8 cellular contexts compared by ENCODE assay signal in the genomic region with DNA sequence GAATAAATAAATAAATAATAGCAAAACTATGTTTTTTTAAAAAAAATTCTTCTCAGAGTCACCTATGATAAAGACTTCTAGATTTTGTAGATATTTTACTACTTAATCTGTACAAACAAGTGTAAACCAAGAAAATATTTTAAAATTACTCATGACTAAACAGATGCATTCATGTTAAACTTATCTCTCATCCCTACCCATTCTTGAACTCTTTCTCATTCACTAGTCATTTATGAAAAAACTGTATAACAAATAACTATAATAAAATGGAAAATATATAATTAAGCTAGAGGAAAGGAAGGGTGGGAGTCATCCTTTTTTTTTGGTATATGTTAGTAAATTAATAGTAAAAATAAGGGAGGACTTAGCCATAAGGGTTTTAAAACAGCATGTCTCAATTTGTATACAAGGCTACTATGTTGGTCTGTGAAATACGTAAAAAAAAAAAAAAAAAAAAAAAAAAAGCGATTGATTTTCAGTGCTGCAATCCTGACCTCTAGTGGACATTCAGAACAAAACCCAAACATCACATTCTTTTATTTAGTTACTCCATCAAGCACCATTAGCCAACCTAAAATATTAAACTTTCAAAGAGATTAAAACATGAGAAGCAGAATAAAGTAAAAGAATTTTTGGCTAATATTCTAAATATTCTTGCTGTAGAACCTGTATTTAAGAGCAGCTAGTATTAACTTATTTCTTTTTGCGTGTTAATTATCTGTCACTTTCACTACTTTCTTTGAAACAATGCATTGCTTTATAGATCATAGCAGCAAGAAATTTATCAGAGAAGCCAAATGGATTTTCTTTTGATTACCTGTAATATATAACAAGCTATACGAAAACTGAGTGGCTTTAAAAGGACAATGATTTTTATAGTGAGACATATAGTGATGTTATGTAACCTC.
A peak's percentile ranks its signal among the peaks of the same experiment; 100 is the strongest.
DNase-seq lines count a peak whose midpoint lies in the region; ATAC-seq, FAIRE-seq and TF ChIP-seq lines count a peak whose summit lies in the region.

No MANE protein-coding gene starts in this region.

- TF ChIP-seq CTCF in OCI-LY3 (IDR thresholded peaks at IDR 0.05; ENCODE audit: low read depth, low read length) (peak; percentile 71), H1 (IDR thresholded peaks at IDR 0.05; ENCODE audit: control extremely low read depth in 1 of 3, insufficient read depth in 1 of 3, low read depth in 1 of 3, low read length in 3 of 3) (peak in 2 of 3 experiments; percentile 47 to 48; a peak in 2 of 4 replicates), nephron (IDR thresholded peaks at IDR 0.05; ENCODE audit: unreplicated experiment in 3 of 3) (peak; percentile 67 to 77 (median 68))

- no peaks in the 10 kb centered on the region for H3K9me3 ChIP-seq in CD4-positive, alpha-beta memory T cell (ENCODE audit: control insufficient read depth in 1 of 2, low read length in 2 of 2)
- no peaks in the 10 kb centered on the region for H3K9me3 ChIP-seq in OCI-LY3 (ENCODE audit: insufficient read depth, low read length)
- no peaks in the 10 kb centered on the region for H3K9me3 ChIP-seq in H1 (ENCODE audit: insufficient read depth in 2 of 2, low read depth in 1 of 2, low read length in 1 of 2)

- no peak overlapping the region for H4K8ac ChIP-seq in H1 (ENCODE audit: extremely low read depth, insufficient read depth, low read length)

- H2BK20ac ChIP-seq in H1 (ENCODE audit: low read length) = no peak overlapping the region

- ATAC-seq in HG03432 (IDR thresholded peaks at IDR 0.05; ENCODE audit: unreplicated experiment) = no peak
- no peak for ATAC-seq in activated naive CD4-positive, alpha-beta T cell treated with anti-CD3 and anti-CD28 coated beads, Interleukin-2, amount 50 U/mL, for 72 hours
- no peak for ATAC-seq in HG03342 (IDR thresholded peaks at IDR 0.05; ENCODE audit: unreplicated experiment)

- TF ChIP-seq RAD21 in H1 (IDR thresholded peaks at IDR 0.05 in 1 of 2, conservative IDR thresholded peaks at IDR 0.05 in 1 of 2; ENCODE audit: low read depth in 2 of 2, low read length in 2 of 2) = peak; percentile 76 to 88

- H2BK120ac ChIP-seq in H1 (replicated peaks; ENCODE audit: low read depth, low read length) = no peak overlapping the region

- 31% methylated on average over 4 of the region's 4 CpGs; no CpG with 5 or more reads in 1 of the 2 experiments for WGBS in H1 (ENCODE audit: extremely low coverage in 1 of 2, insufficient coverage in 1 of 2, insufficient read length in 1 of 2, insufficient replicate concordance in 2 of 2, low coverage in 1 of 2, low lambda C conversion rate in 2 of 2, missing lambda C conversion rate in 1 of 2), 2 experiments

- H2BK5ac ChIP-seq in H1 (ENCODE audit: low read depth, low read length) = no peak overlapping the region

- no peak overlapping the region for H3K4me3 Mint-ChIP-seq in CD4-positive, alpha-beta memory T cell
- H3K4me3 Mint-ChIP-seq in nephron = no peak overlapping the region

- DNase-seq in CD4-positive, alpha-beta memory T cell = peak in 4 of 5 donors; percentile 42 to 47 (median 44)
- DNase-seq in HT-29 (ENCODE audit: low spot score) (peak; percentile 48), H1 (ENCODE audit: low read depth in 1 of 2, low spot score in 2 of 2) (no peak)
- no peak for DNase-seq in activated naive CD4-positive, alpha-beta T cell treated with anti-CD3 and anti-CD28 coated beads, Interleukin-2, amount 50 U/mL, for 72 hours (ENCODE audit: low spot score in 2 of 2)

- no peaks in the 10 kb centered on the region for H3K27me3 ChIP-seq in CD4-positive, alpha-beta memory T cell (ENCODE audit: insufficient read depth, low read length)
- H3K27me3 ChIP-seq in OCI-LY3 (ENCODE audit: low read depth, low read length) (no peaks in the 10 kb centered on the region), H1 (replicated peaks in 1 of 4; ENCODE audit: control insufficient read depth in 3 of 4, extremely low read depth in 1 of 4, insufficient read depth in 3 of 4, low read length in 3 of 4) (no peaks in the 10 kb centered on the region)

- H3K9ac ChIP-seq in OCI-LY3 (ENCODE audit: low read length) (no peak overlapping the region), H1 (replicated peaks in 1 of 4; ENCODE audit: extremely low read depth in 1 of 4, low read depth in 3 of 4, low read length in 3 of 4) (no peak overlapping the region)

- H3K79me2 ChIP-seq in OCI-LY3 (ENCODE audit: low read length) (no peaks in the 10 kb centered on the region), H1 (ENCODE audit: control insufficient read depth in 1 of 2, insufficient read depth in 2 of 2, low read length in 2 of 2) (no peaks in the 10 kb centered on the region)

- H2BK12ac ChIP-seq in H1 (ENCODE audit: low read depth, low read length) = no peak overlapping the region

- H3K9me3 Mint-ChIP-seq in CD4-positive, alpha-beta memory T cell = no peaks in the 10 kb centered on the region
- H3K9me3 Mint-ChIP-seq in nephron = no peaks in the 10 kb centered on the region
- H3K9me3 Mint-ChIP-seq in activated naive CD4-positive, alpha-beta T cell treated with anti-CD3 and anti-CD28 coated beads, Interleukin-2, amount 50 U/mL, for 72 hours = no peaks in the 10 kb centered on the region

- no peak overlapping the region for H3K56ac ChIP-seq in H1 (replicated peaks; ENCODE audit: insufficient read length, low read depth, low read length)

- no peaks in the 10 kb centered on the region for H3K79me1 ChIP-seq in H1 (ENCODE audit: low read depth, low read length)

- no peaks in the 10 kb centered on the region for H3K36me3 Mint-ChIP-seq in CD4-positive, alpha-beta memory T cell
- no peaks in the 10 kb centered on the region for H3K36me3 Mint-ChIP-seq in nephron (ENCODE audit: low read depth)
- H3K36me3 Mint-ChIP-seq in activated naive CD4-positive, alpha-beta T cell treated with anti-CD3 and anti-CD28 coated beads, Interleukin-2, amount 50 U/mL, for 72 hours = no peaks in the 10 kb centered on the region

- no peak overlapping the region for H3K23ac ChIP-seq in H1 (ENCODE audit: insufficient read length)

- CTCF ChIA-PET in CD4-positive, alpha-beta memory T cell (lab: Charles Lee; ENCODE audit: partially characterized antibody) = interaction anchor here (0.6 to 3.5 kb wide), 13 partner anchors 8 to 1999 kb away, joined by 3 to 30 read pairs (median 4); no protein-coding TSS in a partner anchor
- CTCF ChIA-PET in H1 (lab: Charles Lee; ENCODE audit: partially characterized antibody) = interaction anchor here (0.6 to 6.8 kb wide), 14 partner anchors 11 to 489 kb away, joined by 3 to 40 read pairs (median 4); no protein-coding TSS in a partner anchor

- no peak overlapping the region for H3K18ac ChIP-seq in H1 (ENCODE audit: extremely low read depth, low read length)

- H3K4me1 ChIP-seq in CD4-positive, alpha-beta memory T cell (ENCODE audit: insufficient read depth, low read length) = no peaks in the 10 kb centered on the region
- H3K4me1 ChIP-seq in OCI-LY3 (ENCODE audit: low read length) (no peaks in the 10 kb centered on the region), H1 (replicated peaks in 1 of 4; ENCODE audit: control insufficient read depth in 3 of 4, insufficient read depth in 4 of 4, low read length in 3 of 4) (no peaks in the 10 kb centered on the region)

- H3K36me3 ChIP-seq in CD4-positive, alpha-beta memory T cell (ENCODE audit: insufficient read depth, low read length) = no peaks in the 10 kb centered on the region
- H3K36me3 ChIP-seq in OCI-LY3 (replicated peaks; ENCODE audit: low read depth, low read length) (no peaks in the 10 kb centered on the region), H1 (ENCODE audit: control insufficient read depth in 2 of 4, insufficient read depth in 4 of 4, low read length in 3 of 4) (no peaks in the 10 kb centered on the region)

- TF ChIP-seq POLR2A in H1 (IDR thresholded peaks at IDR 0.05; ENCODE audit: control extremely low read depth in 1 of 2, low read depth in 2 of 2, low read length in 2 of 2) = no peak

- no peaks in the 10 kb centered on the region for H3K23me2 ChIP-seq in H1 (ENCODE audit: low read depth, low read length)

- no peak overlapping the region for H2AFZ ChIP-seq in OCI-LY3 (ENCODE audit: low read depth, low read length)
- H2AFZ ChIP-seq in H1 (ENCODE audit: low read length) = no peak overlapping the region

- H4K20me1 ChIP-seq in OCI-LY3 (ENCODE audit: insufficient read depth, low read length) (no peaks in the 10 kb centered on the region), H1 (replicated peaks in 1 of 2; ENCODE audit: control insufficient read depth in 1 of 2, insufficient read depth in 2 of 2, low read length in 2 of 2) (no peaks in the 10 kb centered on the region)

- no peak overlapping the region for H4K91ac ChIP-seq in H1 (replicated peaks; ENCODE audit: insufficient read length, low read length)

- H3K4ac ChIP-seq in H1 (replicated peaks; ENCODE audit: insufficient read length, low read depth, low read length) = no peak overlapping the region

- no peak overlapping the region for H2BK15ac ChIP-seq in H1 (ENCODE audit: low read length)

- FAIRE-seq in H1 (lab: Jason Lieb, UNC) = peak; percentile 32

- POLR2A ChIA-PET in CD4-positive, alpha-beta memory T cell (lab: Charles Lee; ENCODE audit: partially characterized antibody) = no interaction called here
- POLR2A ChIA-PET in H1 (lab: Charles Lee; ENCODE audit: partially characterized antibody) = no interaction called here

- H3K4me2 ChIP-seq in OCI-LY3 (ENCODE audit: low read length) = no peak overlapping the region
- H3K4me2 ChIP-seq in H1 (ENCODE audit: insufficient read depth in 1 of 2, low read depth in 2 of 2, low read length in 2 of 2) = no peak overlapping the region

- H3K27me3 Mint-ChIP-seq in CD4-positive, alpha-beta memory T cell = no peaks in the 10 kb centered on the region
- no peaks in the 10 kb centered on the region for H3K27me3 Mint-ChIP-seq in nephron (ENCODE audit: low read depth)

- H3K27ac Mint-ChIP-seq in CD4-positive, alpha-beta memory T cell = peak overlapping the region in 2 of 7 donors; percentile 60
- no peak overlapping the region for H3K27ac Mint-ChIP-seq in nephron
- H3K27ac Mint-ChIP-seq in activated naive CD4-positive, alpha-beta T cell treated with anti-CD3 and anti-CD28 coated beads, Interleukin-2, amount 50 U/mL, for 72 hours = no peak overlapping the region

- no peak overlapping the region for H4K5ac ChIP-seq in H1 (ENCODE audit: insufficient read length, low read depth, low read length)

- H2AK5ac ChIP-seq in H1 (ENCODE audit: low read depth, low read length) = no peak overlapping the region

- H3K14ac ChIP-seq in H1 (ENCODE audit: insufficient read length) = no peak overlapping the region

- peaks cover 0 to 7% (median 0%) of the 10 kb centered on the region in 4 donors for H3K4me1 Mint-ChIP-seq in CD4-positive, alpha-beta memory T cell
- H3K4me1 Mint-ChIP-seq in nephron = no peaks in the 10 kb centered on the region

- no peak overlapping the region for H3K27ac ChIP-seq in CD4-positive, alpha-beta memory T cell (ENCODE audit: low read depth, low read length)
- H3K27ac ChIP-seq in OCI-LY3 (ENCODE audit: low read length) (no peak overlapping the region), H1 (ENCODE audit: low read depth, low read length) (no peak overlapping the region)

- H3K4me3 ChIP-seq in CD4-positive, alpha-beta memory T cell (ENCODE audit: low read length in 2 of 2) = no peak overlapping the region
- H3K4me3 ChIP-seq in OCI-LY3 (ENCODE audit: low read length) (no peak overlapping the region), H1 (ENCODE audit: extremely low read depth in 1 of 4, insufficient read depth in 2 of 4, low read depth in 3 of 4, low read length in 4 of 4) (no peak overlapping the region)

- no peak for TF ChIP-seq EP300 in H1 (IDR thresholded peaks at IDR 0.05; ENCODE audit: borderline replicate concordance in 1 of 2, low read depth in 2 of 2, low read length in 2 of 2)

- intact Hi-C loops in CD4-positive, alpha-beta memory T cell (cut with micrococcal nuclease) = loop anchor here (1.0 to 10.0 kb wide), 5 partner anchors 482 to 1999 kb away; a partner anchor contains a TSS

Comparison
In these comparisons a context has a peak if more than half of its experiments do, and no peak if none do; other contexts are left out.
1. DNase-seq: peak in CD4-positive, alpha-beta memory T cell (4 of 5) and HT-29 (single experiment); none in H1 (0 of 2) and activated naive CD4-positive, alpha-beta T cell treated with anti-CD3 and anti-CD28 coated beads, Interleukin-2, amount 50 U/mL, for 72 hours (0 of 2).
2. Peak in every context shown above with its lines, with median percentiles within 50 percentile points of each other: CTCF ChIP-seq.